20 cellular contexts compared by ENCODE assay signal in genomic region chr21:26491663-26492062, GRCh38.
DNase-seq lines count a peak whose midpoint lies in the region; ATAC-seq, FAIRE-seq and TF ChIP-seq lines count a peak whose summit lies in the region.
"Had no signal": no experiment of that assay in that cellular context is flagged by ENCODE, and none has a peak within 500 bp of the region (broad histone marks: within the 10 kb centered on the region; RNA-seq: fewer than 3 reads in every experiment).

No MANE protein-coding gene starts in this region.

- no peak overlapping the region for H2BK20ac ChIP-seq in H1 (ENCODE audit: low read length)

- H3K79me1 ChIP-seq in H1 (ENCODE audit: low read depth, low read length) (no peaks in the 10 kb centered on the region), mesenchymal stem cell (replicated peaks; ENCODE audit: low read length, poor library complexity, severe bottlenecking) (no peaks in the 10 kb centered on the region), neuronal stem cell (ENCODE audit: low read depth, low read length) (peaks cover 1% of the 10 kb centered on the region)

- H2BK12ac ChIP-seq in H1 (ENCODE audit: low read depth, low read length), result no peak overlapping the region
- H2BK12ac ChIP-seq in mesenchymal stem cell (ENCODE audit: low read length in 2 of 2), result no peak overlapping the region
- H2BK12ac ChIP-seq in neuronal stem cell (ENCODE audit: low read length), result no peak overlapping the region

- no peak overlapping the region for H3K4me3 ChIP-seq in SJCRH30
- H3K4me3 ChIP-seq in H1 (ENCODE audit: extremely low read depth in 1 of 4, insufficient read depth in 2 of 4, low read depth in 3 of 4, low read length in 4 of 4), result no peak overlapping the region
- H3K4me3 ChIP-seq in mesenchymal stem cell (ENCODE audit: insufficient read depth in 1 of 2, low read depth in 1 of 2, low read length in 2 of 2), result no peak overlapping the region
- H3K4me3 ChIP-seq in neuronal stem cell (ENCODE audit: low read length in 2 of 2), result no peak overlapping the region
- H3K4me3 ChIP-seq: BLaER1, GM12878, GM23338 had no signal

- no peak for TF ChIP-seq RAD21 in H1 (IDR thresholded peaks at IDR 0.05 in 1 of 2, conservative IDR thresholded peaks at IDR 0.05 in 1 of 2; ENCODE audit: low read depth in 2 of 2, low read length in 2 of 2)

- no peak for TF ChIP-seq EP300 in H1 (IDR thresholded peaks at IDR 0.05; ENCODE audit: borderline replicate concordance in 1 of 2, low read depth in 2 of 2, low read length in 2 of 2)

- no peak overlapping the region for H4K8ac ChIP-seq in H1 (ENCODE audit: extremely low read depth, insufficient read depth, low read length)
- no peak overlapping the region for H4K8ac ChIP-seq in mesenchymal stem cell (ENCODE audit: low read length)
- no peak overlapping the region for H4K8ac ChIP-seq in neuronal stem cell (ENCODE audit: low read depth, low read length)

- H2BK120ac ChIP-seq in H1 (replicated peaks; ENCODE audit: low read depth, low read length) (no peak overlapping the region), mesenchymal stem cell (ENCODE audit: low read depth, low read length) (no peak overlapping the region), neuronal stem cell (ENCODE audit: low read depth, low read length) (no peak overlapping the region)

- H2AFZ ChIP-seq in H1 (ENCODE audit: low read length) (no peak overlapping the region), mesenchymal stem cell (ENCODE audit: low read depth, low read length) (no peak overlapping the region), neuronal stem cell (ENCODE audit: low read length) (no peak overlapping the region)
- H2AFZ ChIP-seq: GM23338 had no signal

- FAIRE-seq in H1 (lab: Jason Lieb, UNC), result no peak
- FAIRE-seq: GM12878 had no signal

- H2AK5ac ChIP-seq in H1 (ENCODE audit: low read depth, low read length) (no peak overlapping the region), mesenchymal stem cell (ENCODE audit: low read length, severe bottlenecking) (peak overlapping the region; percentile 26), neuronal stem cell (ENCODE audit: low read depth, low read length) (no peak overlapping the region)

- H3K9me3 ChIP-seq in SJCRH30 (replicated peaks) (no peaks in the 10 kb centered on the region; the same call in 1 of the 2 replicates), H1 (ENCODE audit: insufficient read depth in 2 of 2, low read depth in 1 of 2, low read length in 1 of 2) (peaks cover 0 to 2% of the 10 kb centered on the region in 2 experiments; a peak in 2 of 4 replicates), mesenchymal stem cell (ENCODE audit: control insufficient read depth, low read length) (no peaks in the 10 kb centered on the region), neuronal stem cell (replicated peaks in 1 of 2; ENCODE audit: control insufficient read depth in 2 of 2, insufficient read depth in 1 of 2, low read depth in 1 of 2, low read length in 2 of 2) (peaks cover 2 to 12% of the 10 kb centered on the region in 2 donors)
- H3K9me3 ChIP-seq: Caco-2 had no signal

- H3K14ac ChIP-seq in H1 (ENCODE audit: insufficient read length) (no peak overlapping the region), mesenchymal stem cell (ENCODE audit: low read length in 2 of 2) (no peak overlapping the region), neuronal stem cell (ENCODE audit: low read length) (no peak overlapping the region)

- no peak overlapping the region for H3K4me2 ChIP-seq in H1 (ENCODE audit: insufficient read depth in 1 of 2, low read depth in 2 of 2, low read length in 2 of 2)
- no peak overlapping the region for H3K4me2 ChIP-seq in mesenchymal stem cell (ENCODE audit: low read length, poor library complexity, severe bottlenecking)
- no peak overlapping the region for H3K4me2 ChIP-seq in neuronal stem cell (ENCODE audit: insufficient read depth, low read length, poor library complexity, severe bottlenecking)
- H3K4me2 ChIP-seq: BLaER1, GM23338 had no signal

- no peak for TF ChIP-seq POLR2A in H1 (IDR thresholded peaks at IDR 0.05; ENCODE audit: control extremely low read depth in 1 of 2, low read depth in 2 of 2, low read length in 2 of 2)

- WGBS in H1 (ENCODE audit: extremely low coverage in 1 of 2, insufficient coverage in 1 of 2, insufficient read length in 1 of 2, insufficient replicate concordance in 2 of 2, low coverage in 1 of 2, low lambda C conversion rate in 2 of 2, missing lambda C conversion rate in 1 of 2), 2 experiments, result 87% methylated on average over 3 of the region's 3 CpGs; no CpG with 5 or more reads in 1 of the 2 experiments
- 87% methylated on average over 3 of the region's 3 CpGs for WGBS in mesenchymal stem cell
- no CpG with 5 or more reads among the region's 3 CpGs for WGBS in neuronal stem cell (ENCODE audit: extremely low coverage in 2 of 2, insufficient read length in 2 of 2, insufficient replicate concordance in 1 of 2), 2 donors

- H3K9ac ChIP-seq in H1 (replicated peaks in 1 of 4; ENCODE audit: extremely low read depth in 1 of 4, low read depth in 3 of 4, low read length in 3 of 4) (no peak overlapping the region), mesenchymal stem cell (ENCODE audit: low read length) (no peak overlapping the region), neuronal stem cell (ENCODE audit: low read depth, low read length, poor library complexity) (no peak overlapping the region)
- H3K9ac ChIP-seq: BLaER1 had no signal

- DNase-seq in SJCRH30, result no peak
- no peak for DNase-seq in H1 (ENCODE audit: low read depth in 1 of 2, low spot score in 2 of 2)
- DNase-seq in mesenchymal stem cell, result no peak
- DNase-seq in neuronal stem cell (ENCODE audit: low spot score), result no peak
- no peak for DNase-seq in NCI-H187 (lab: John Stamatoyannopoulos, UW)
- no peak for DNase-seq in NCI-H2029 treated with DMSO at 0.1 percent for 48 hours (lab: John Stamatoyannopoulos, UW)
- no peak for DNase-seq in NCI-H1694 treated with DMSO at 0.1 percent for 48 hours (lab: John Stamatoyannopoulos, UW)
- DNase-seq: Caco-2; CD4-positive, alpha-beta memory T cell; DMS 273 treated with DMSO at 0.1 percent for 48 hours; DMS79 treated with DMSO at 0.1 percent for 48 hours; HCEC 1CT; MV-4-11; NCI-H1105 treated with DMSO at 0.1 percent for 48 hours; SHP77 treated with DMSO at 0.1 percent for 48 hours had no signal

- peak overlapping the region; percentile 63; the same call in 1 of the 2 replicates for H2BK5ac ChIP-seq in H1 (ENCODE audit: low read depth, low read length)
- H2BK5ac ChIP-seq in mesenchymal stem cell (ENCODE audit: low read depth, low read length, poor library complexity, severe bottlenecking), result no peak overlapping the region
- H2BK5ac ChIP-seq in neuronal stem cell (ENCODE audit: low read length), result no peak overlapping the region

- no peak overlapping the region for H3K23ac ChIP-seq in H1 (ENCODE audit: insufficient read length)
- no peak overlapping the region for H3K23ac ChIP-seq in mesenchymal stem cell (ENCODE audit: low read length in 2 of 2)
- H3K23ac ChIP-seq in neuronal stem cell (ENCODE audit: low read depth, low read length, poor library complexity), result no peak overlapping the region

- H3K18ac ChIP-seq in H1 (ENCODE audit: extremely low read depth, low read length) (no peak overlapping the region), mesenchymal stem cell (ENCODE audit: low read depth in 1 of 2, low read length in 2 of 2) (no peak overlapping the region), neuronal stem cell (ENCODE audit: low read length) (peak overlapping the region; percentile 82)

- POLR2A ChIA-PET in H1 (lab: Charles Lee; ENCODE audit: partially characterized antibody), result interaction anchor here (1.1 kb wide), 1 partner anchor 13 kb away, joined by 4 read pairs; no protein-coding TSS in a partner anchor

- no peaks in the 10 kb centered on the region for H4K20me1 ChIP-seq in H1 (replicated peaks in 1 of 2; ENCODE audit: control insufficient read depth in 1 of 2, insufficient read depth in 2 of 2, low read length in 2 of 2)
- H4K20me1 ChIP-seq: BLaER1 had no signal

- no peak overlapping the region for H2BK15ac ChIP-seq in H1 (ENCODE audit: low read length)
- no peak overlapping the region for H2BK15ac ChIP-seq in mesenchymal stem cell (ENCODE audit: low read depth, poor library complexity, severe bottlenecking)
- no peak overlapping the region for H2BK15ac ChIP-seq in neuronal stem cell (ENCODE audit: low read length)

- H3K23me2 ChIP-seq in H1 (ENCODE audit: low read depth, low read length), result no peaks in the 10 kb centered on the region; the same call in 1 of the 2 replicates

- no peak overlapping the region for H4K5ac ChIP-seq in H1 (ENCODE audit: insufficient read length, low read depth, low read length)

- TF ChIP-seq CTCF in H1 (IDR thresholded peaks at IDR 0.05; ENCODE audit: control extremely low read depth in 1 of 3, insufficient read depth in 1 of 3, low read depth in 1 of 3, low read length in 3 of 3), result no peak

- peak overlapping the region; percentile 65; the same call in 1 of the 2 replicates for H3K27ac ChIP-seq in SJCRH30
- no peak overlapping the region for H3K27ac ChIP-seq in H1 (ENCODE audit: low read depth, low read length)
- no peak overlapping the region for H3K27ac ChIP-seq in mesenchymal stem cell (ENCODE audit: low read length, poor library complexity, severe bottlenecking)
- peak overlapping the region; percentile 71 for H3K27ac ChIP-seq in neuronal stem cell (replicated peaks; ENCODE audit: low read length)
- H3K27ac ChIP-seq: BLaER1, RWPE1 had no signal

- peaks cover 4% of the 10 kb centered on the region; the same call in 1 of the 2 replicates for H3K36me3 ChIP-seq in SJCRH30
- no peaks in the 10 kb centered on the region for H3K36me3 ChIP-seq in H1 (ENCODE audit: control insufficient read depth in 2 of 4, insufficient read depth in 4 of 4, low read length in 3 of 4)
- no peaks in the 10 kb centered on the region for H3K36me3 ChIP-seq in mesenchymal stem cell (ENCODE audit: control insufficient read depth in 1 of 2, insufficient read depth in 2 of 2, low read depth in 1 of 2, low read length in 2 of 2)
- no peaks in the 10 kb centered on the region for H3K36me3 ChIP-seq in neuronal stem cell (replicated peaks in 1 of 2; ENCODE audit: control insufficient read depth in 2 of 2, insufficient read depth in 2 of 2, low read length in 2 of 2)
- H3K36me3 ChIP-seq: BLaER1 had no signal

- no peaks in the 10 kb centered on the region; a peak in 1 of 4 replicates for H3K79me2 ChIP-seq in H1 (ENCODE audit: control insufficient read depth in 1 of 2, insufficient read depth in 2 of 2, low read length in 2 of 2)

- ATAC-seq in HG02852 (IDR thresholded peaks at IDR 0.05; ENCODE audit: unreplicated experiment), result no peak
- ATAC-seq: GM12878, GM23338 had no signal

- no peak overlapping the region for H4K91ac ChIP-seq in H1 (replicated peaks; ENCODE audit: insufficient read length, low read length)
- no peak overlapping the region for H4K91ac ChIP-seq in mesenchymal stem cell (ENCODE audit: low read length)
- H4K91ac ChIP-seq in neuronal stem cell (ENCODE audit: low read depth, low read length, poor library complexity), result no peak overlapping the region

- H3K27me3 ChIP-seq in SJCRH30 (no peaks in the 10 kb centered on the region), H1 (replicated peaks in 1 of 4; ENCODE audit: control insufficient read depth in 3 of 4, extremely low read depth in 1 of 4, insufficient read depth in 3 of 4, low read length in 3 of 4) (no peaks in the 10 kb centered on the region), mesenchymal stem cell (ENCODE audit: control insufficient read depth in 1 of 2, insufficient read depth in 1 of 2, low read length in 2 of 2) (no peaks in the 10 kb centered on the region), neuronal stem cell (ENCODE audit: control insufficient read depth in 3 of 3, insufficient read depth in 3 of 3, low read depth in 1 of 3, low read length in 3 of 3) (no peaks in the 10 kb centered on the region)
- H3K27me3 ChIP-seq: BLaER1 had no signal

- H3K56ac ChIP-seq in H1 (replicated peaks; ENCODE audit: insufficient read length, low read depth, low read length), result no peak overlapping the region

- H3K4me1 ChIP-seq in SJCRH30, result peaks cover 34% of the 10 kb centered on the region
- peaks cover 0 to 8% (median 4%) of the 10 kb centered on the region in 4 experiments; a peak in 2 of 7 replicates for H3K4me1 ChIP-seq in H1 (replicated peaks in 1 of 4; ENCODE audit: control insufficient read depth in 3 of 4, insufficient read depth in 4 of 4, low read length in 3 of 4)
- H3K4me1 ChIP-seq in mesenchymal stem cell (ENCODE audit: control insufficient read depth, insufficient read depth, low read depth, low read length), result no peaks in the 10 kb centered on the region
- peaks cover 7 to 8% of the 10 kb centered on the region in 2 donors for H3K4me1 ChIP-seq in neuronal stem cell (ENCODE audit: control insufficient read depth in 2 of 2, insufficient read depth in 1 of 2, low read depth in 1 of 2, low read length in 2 of 2)
- H3K4me1 ChIP-seq: BLaER1, Caco-2 had no signal

- CTCF ChIA-PET in H1 (lab: Charles Lee; ENCODE audit: partially characterized antibody), result interaction anchor here (0.7 to 1.5 kb wide), 5 partner anchors 11 to 238 kb away, joined by 3 to 4 read pairs (median 3); no protein-coding TSS in a partner anchor

- H3K4ac ChIP-seq in H1 (replicated peaks; ENCODE audit: insufficient read length, low read depth, low read length), result no peak overlapping the region
- no peak overlapping the region for H3K4ac ChIP-seq in mesenchymal stem cell (ENCODE audit: low read depth in 1 of 2, low read length in 2 of 2)
- no peak overlapping the region for H3K4ac ChIP-seq in neuronal stem cell (ENCODE audit: low read length)

Comparison
In these comparisons a context has a peak if more than half of its experiments do, and no peak if none do; other contexts are left out.
1. H3K27ac ChIP-seq: peak in SJCRH30 (single experiment) and neuronal stem cell (single experiment); none in H1 (single experiment) and mesenchymal stem cell (single experiment).